Comparison of ENCODE assay signal across 12 cellular contexts in the genomic region with DNA sequence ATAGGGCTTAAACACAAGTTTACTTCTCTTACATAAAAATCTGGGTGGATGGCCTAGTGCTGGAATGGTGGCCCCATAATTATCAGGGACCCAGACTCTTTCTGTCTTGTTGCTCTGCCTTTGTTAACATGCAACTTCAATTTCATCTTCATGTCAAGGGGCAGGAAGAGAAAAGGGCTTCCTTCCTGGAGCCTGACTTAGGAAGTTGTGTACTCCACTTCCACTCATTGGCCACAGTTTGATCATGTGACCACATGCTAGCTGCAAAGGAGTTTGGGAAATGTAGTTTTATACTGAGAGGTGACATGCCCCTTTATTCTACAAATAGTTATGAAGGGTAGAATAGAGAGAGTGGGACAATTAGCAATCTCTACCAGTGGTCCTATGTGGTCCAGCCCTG. TPM values are rescaled to one million over a fixed set of nuclear protein-coding genes. Genes with fewer than 3 reads are reported as not detected.
DNase-seq lines count a peak whose midpoint lies in the region; ATAC-seq, FAIRE-seq and TF ChIP-seq lines count a peak whose summit lies in the region.
"Had no signal": no experiment of that assay in that cellular context is flagged by ENCODE, and none has a peak within 500 bp of the region (broad histone marks: within the 10 kb centered on the region; RNA-seq: fewer than 3 reads in every experiment).

No MANE protein-coding gene starts in this region.

- H3K36me3 Mint-ChIP-seq in endodermal cell (ENCODE audit: low read depth): no peaks in the 10 kb centered on the region

- H3K4me3 ChIP-seq in endodermal cell (ENCODE audit: low read length): no peak overlapping the region

- no peaks in the 10 kb centered on the region for H3K36me3 ChIP-seq in endodermal cell (ENCODE audit: control insufficient read depth, insufficient read depth, low read length)

- DNase-seq in AG08395 (ENCODE audit: low spot score) (peak; percentile 45), GM12891 (ENCODE audit: insufficient read length, low spot score) (peak; percentile 47), NCI-H69 (lab: John Stamatoyannopoulos, UW) (peak; percentile 44), endodermal cell (peak; percentile 72), NCI-H2107 (lab: John Stamatoyannopoulos, UW) (no peak)
- no peak for DNase-seq in activated CD8-positive, alpha-beta memory T cell treated with anti-CD3 and anti-CD28 coated beads, Interleukin-2, amount 50 U/mL, for 48 hours

- no peak for TF ChIP-seq CTCF in endodermal cell (conservative IDR thresholded peaks at IDR 0.05)

- no peak overlapping the region for H3K9ac ChIP-seq in endodermal cell (ENCODE audit: extremely low read depth, low read length, poor library complexity, severe bottlenecking)

- H3K9me3 ChIP-seq in endodermal cell (ENCODE audit: control insufficient read depth, low read length): peaks cover 6% of the 10 kb centered on the region

- peaks cover 45% of the 10 kb centered on the region for H3K27me3 ChIP-seq in endodermal cell (ENCODE audit: control insufficient read depth, insufficient read depth, low read length, poor library complexity, severe bottlenecking)

- ATAC-seq in GM18858 (IDR thresholded peaks at IDR 0.05; ENCODE audit: unreplicated experiment) (no peak), GM21526 (IDR thresholded peaks at IDR 0.05; ENCODE audit: low FRiP score, unreplicated experiment) (no peak)
- ATAC-seq: esophagus mucosa had no signal

- peaks cover 8% of the 10 kb centered on the region for H3K9me3 Mint-ChIP-seq in endodermal cell
- H3K9me3 Mint-ChIP-seq: activated T-helper 1 cell treated with anti-CD3 and anti-CD28 coated beads, Interleukin-12 subunit alpha, Interleukin-12 subunit beta, Interleukin-2, Interleukin-4 antibody, amounts not matched to agents 30 ng/mL and 10 ng/mL and 1 ng/mL, durations not matched to agents 14 hours and 24 hours and 36 hours; nephron had no signal

- peaks cover 73% of the 10 kb centered on the region for H3K27me3 Mint-ChIP-seq in endodermal cell (ENCODE audit: insufficient read depth)

- H3K4me1 Mint-ChIP-seq in endodermal cell: no peaks in the 10 kb centered on the region
- H3K4me1 Mint-ChIP-seq: nephron had no signal

- no peak for TF ChIP-seq POLR2A in GM12891 (IDR thresholded peaks at IDR 0.05; ENCODE audit: low read depth, low read length)

- H3K4me1 ChIP-seq in endodermal cell (ENCODE audit: control insufficient read depth, insufficient read depth, low read length): no peaks in the 10 kb centered on the region

- peak; percentile 9 for FAIRE-seq in GM12891 (lab: Jason Lieb, UNC)
- FAIRE-seq: RCC 7860 had no signal

- H3K27ac ChIP-seq in endodermal cell (ENCODE audit: low read depth, low read length): no peak overlapping the region

- no peak overlapping the region for H3K27ac Mint-ChIP-seq in endodermal cell
- H3K27ac Mint-ChIP-seq: activated T-helper 1 cell treated with anti-CD3 and anti-CD28 coated beads, Interleukin-12 subunit alpha, Interleukin-12 subunit beta, Interleukin-2, Interleukin-4 antibody, amounts not matched to agents 30 ng/mL and 10 ng/mL and 1 ng/mL, durations not matched to agents 14 hours and 24 hours and 36 hours; nephron had no signal

- H3K4me3 Mint-ChIP-seq in endodermal cell: no peak overlapping the region
- H3K4me3 Mint-ChIP-seq: activated T-helper 1 cell treated with anti-CD3 and anti-CD28 coated beads, Interleukin-12 subunit alpha, Interleukin-12 subunit beta, Interleukin-2, Interleukin-4 antibody, amounts not matched to agents 30 ng/mL and 10 ng/mL and 1 ng/mL, durations not matched to agents 14 hours and 24 hours and 36 hours; nephron had no signal

TF ChIP-seq in GM12891, 5 proteins besides CTCF, POLR2A, EP300 and RAD21:
- TF ChIP-seq POU2F2 (IDR thresholded peaks at IDR 0.05; ENCODE audit: low read depth, low read length): no peak
- TF ChIP-seq PAX5 (IDR thresholded peaks at IDR 0.05; ENCODE audit: insufficient read depth, low read length, severe bottlenecking): no peak
- no peak for TF ChIP-seq SPI1 (IDR thresholded peaks at IDR 0.05; ENCODE audit: low read depth, low read length)
- no peak for TF ChIP-seq TAF1 (IDR thresholded peaks at IDR 0.05; ENCODE audit: low read depth, low read length)
- TF ChIP-seq POLR2AphosphoS5 (IDR thresholded peaks at IDR 0.05; ENCODE audit: low read depth, low read length): no peak

RNA-seq across cellular contexts. Expression of gene RHCG, which starts 39.3 kb away (rescaled TPM):
- not detected for polyA plus RNA-seq in GM12891 (2012; ENCODE audit: low read depth, missing spikeins)
- not detected for total RNA-seq in endodermal cell
- 0.11 TPM for polyA plus RNA-seq in endodermal cell (2013, experiment 1 of 2)
- polyA plus RNA-seq in endodermal cell (2013, experiment 2 of 2): not detected
- total RNA-seq: activated T-helper 1 cell treated with anti-CD3 and anti-CD28 coated beads, Interleukin-12 subunit alpha, Interleukin-12 subunit beta, Interleukin-2, Interleukin-4 antibody, amounts not matched to agents 30 ng/mL and 10 ng/mL and 1 ng/mL, durations not matched to agents 14 hours and 24 hours and 36 hours had no signal

Comparison
In these comparisons a context has a peak if more than half of its experiments do, and no peak if none do; other contexts are left out.
1. DNase-seq: peak in AG08395 (single experiment), GM12891 (single experiment), NCI-H69 (single experiment) and endodermal cell (single experiment); none in activated CD8-positive, alpha-beta memory T cell treated with anti-CD3 and anti-CD28 coated beads, Interleukin-2, amount 50 U/mL, for 48 hours (single experiment) and NCI-H2107 (single experiment).